In the genomic region with DNA sequence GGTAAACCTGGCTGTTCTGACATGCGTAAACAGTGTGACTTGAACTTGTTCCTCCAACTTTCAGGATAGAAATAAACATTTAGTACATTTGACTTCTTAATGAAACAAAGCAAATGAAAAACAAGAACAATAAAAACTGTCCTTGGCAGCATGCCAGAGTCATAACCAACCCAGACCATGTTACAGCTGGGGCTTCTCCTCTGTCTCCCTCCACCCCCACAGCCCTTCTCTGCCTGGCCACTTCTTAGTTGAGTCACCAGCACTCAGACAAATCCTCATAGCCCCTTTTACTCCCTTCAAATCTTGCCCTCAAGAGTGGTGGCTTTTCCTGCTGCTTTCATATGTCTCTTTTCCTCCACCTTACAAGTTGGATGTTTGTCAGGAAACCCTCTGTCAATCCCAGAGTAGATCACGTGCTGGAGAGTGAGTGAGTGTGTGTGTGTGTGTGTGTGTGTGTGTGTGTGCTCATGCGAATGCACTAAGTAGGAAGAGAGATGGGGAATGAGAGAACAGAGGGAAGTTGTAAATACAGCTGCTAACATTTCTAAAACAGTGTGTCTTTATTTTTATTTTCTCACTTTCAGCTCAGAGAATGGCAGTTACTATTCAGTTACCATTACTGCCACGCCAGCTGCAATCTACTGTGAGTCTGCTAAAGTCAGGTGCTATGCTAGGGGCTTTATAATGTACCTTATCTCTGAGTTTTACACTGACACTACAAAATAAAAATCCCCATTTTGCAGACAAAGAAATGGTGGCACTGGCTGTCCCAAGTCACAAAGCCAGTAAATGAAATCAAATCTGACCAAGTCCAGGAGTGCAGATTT, we compare ENCODE assay signal across 8 cellular contexts. TPM values are rescaled to one million over a fixed set of nuclear protein-coding genes. Genes with fewer than 3 reads are reported as not detected.
DNase-seq lines count a peak whose midpoint lies in the region; ATAC-seq and TF ChIP-seq lines count a peak whose summit lies in the region.

No MANE protein-coding gene starts in this region.

- peaks cover 43% of the 10 kb centered on the region for H3K4me1 Mint-ChIP-seq in activated T-cell treated with anti-CD3 and anti-CD28 coated beads, Interleukin-2, amount 50 U/mL, for 4 hours (ENCODE audit: low read depth)

- DNase-seq in Ammon's horn (ENCODE audit: low spot score): peak; percentile 83
- peak; percentile 43 for DNase-seq in NCI-H2196 treated with DMSO at 0.1 percent for 48 hours (lab: John Stamatoyannopoulos, UW; ENCODE audit: unreplicated experiment)
- no peak for DNase-seq in activated T-cell treated with anti-CD3 and anti-CD28 coated beads, Interleukin-2, amount 50 U/mL, for 4 hours
- DNase-seq in foreskin melanocyte: peak; percentile 77
- peak; percentile 90 for DNase-seq in prostate gland (ENCODE audit: low spot score)
- no peak for DNase-seq in GOT3 (lab: John Stamatoyannopoulos, UW)

- peaks cover 0 to 4% of the 10 kb centered on the region in 2 donors for H3K36me3 ChIP-seq in prostate gland

- 16% methylated on average over 4 of the region's 4 CpGs for WGBS in prostate gland

- no peak overlapping the region for H3K4me3 ChIP-seq in prostate gland

- peak overlapping the region; percentile 83 to 87 for H3K27ac ChIP-seq in prostate gland

- no peak for TF ChIP-seq POLR2A in prostate gland (IDR thresholded peaks at IDR 0.05)

- intact Hi-C loops in prostate gland (cut with DNase I): loop anchor here (5.0 kb wide), 1 partner anchor 109 kb away; a partner anchor contains a TSS

- ATAC-seq in GM18517 (IDR thresholded peaks at IDR 0.05; ENCODE audit: unreplicated experiment) (peak; percentile 38), HG03095 (IDR thresholded peaks at IDR 0.05; ENCODE audit: unreplicated experiment) (peak; percentile 48)
- ATAC-seq in activated T-cell treated with anti-CD3 and anti-CD28 coated beads, Interleukin-2, amount 50 U/mL, for 4 hours: peak; percentile 71 to 72

- no peak overlapping the region for H3K4me3 Mint-ChIP-seq in activated T-cell treated with anti-CD3 and anti-CD28 coated beads, Interleukin-2, amount 50 U/mL, for 4 hours

- peaks cover 12% of the 10 kb centered on the region for H3K36me3 Mint-ChIP-seq in activated T-cell treated with anti-CD3 and anti-CD28 coated beads, Interleukin-2, amount 50 U/mL, for 4 hours (ENCODE audit: insufficient read depth)

- peaks cover under 1% of the 10 kb centered on the region for H3K9me3 Mint-ChIP-seq in activated T-cell treated with anti-CD3 and anti-CD28 coated beads, Interleukin-2, amount 50 U/mL, for 4 hours

- no peaks in the 10 kb centered on the region for H3K9me3 ChIP-seq in prostate gland

- no peaks in the 10 kb centered on the region for H3K27me3 Mint-ChIP-seq in activated T-cell treated with anti-CD3 and anti-CD28 coated beads, Interleukin-2, amount 50 U/mL, for 4 hours (ENCODE audit: low read depth)

- H3K4me1 ChIP-seq in prostate gland (replicated peaks): peaks cover 53% of the 10 kb centered on the region

- no peaks in the 10 kb centered on the region for H3K27me3 ChIP-seq in prostate gland (replicated peaks; ENCODE audit: insufficient read depth)

- no peak for TF ChIP-seq CTCF in prostate gland (IDR thresholded peaks at IDR 0.05)

RNA-seq across cellular contexts. Expression of a gene that starts 15.0 kb away (rescaled TPM):
- total RNA-seq in activated T-cell treated with anti-CD3 and anti-CD28 coated beads, Interleukin-2, amount 50 U/mL, for 4 hours: 1 to 10 TPM; 3.5 to 5.3 (median 4.6) TPM
- total RNA-seq in prostate gland: 100 to 1,000 TPM; 169 to 392 TPM

RNA-seq across cellular contexts. Expression of a gene that starts 50.4 kb away (rescaled TPM):
- total RNA-seq in activated T-cell treated with anti-CD3 and anti-CD28 coated beads, Interleukin-2, amount 50 U/mL, for 4 hours: 10 to 100 TPM; 57.8 to 59.7 (median 59.3) TPM
- 10 to 100 TPM; 31.7 to 43.5 TPM for total RNA-seq in prostate gland

RNA-seq across cellular contexts. Expression of a gene that starts 52.9 kb away (rescaled TPM):
- total RNA-seq in activated T-cell treated with anti-CD3 and anti-CD28 coated beads, Interleukin-2, amount 50 U/mL, for 4 hours: not detected
- 10 to 100 TPM; 12.3 to 15.1 TPM for total RNA-seq in prostate gland

Comparison
In these comparisons a context has a peak if more than half of its experiments do, and no peak if none do; other contexts are left out.
1. DNase-seq: peak in Ammon's horn (single experiment), NCI-H2196 treated with DMSO at 0.1 percent for 48 hours (single experiment), foreskin melanocyte (single experiment) and prostate gland (single experiment); none in activated T-cell treated with anti-CD3 and anti-CD28 coated beads, Interleukin-2, amount 50 U/mL, for 4 hours (single experiment) and GOT3 (single experiment).
2. RNA of a gene that starts 15.0 kb away (total RNA-seq): 169 to 392 TPM in prostate gland; 3.5 to 5.3 TPM in activated T-cell treated with anti-CD3 and anti-CD28 coated beads, Interleukin-2, amount 50 U/mL, for 4 hours; every median in the first group is over 10 times any median in the second.
3. RNA of a gene that starts 52.9 kb away (total RNA-seq): 12.3 to 15.1 TPM in prostate gland; not detected in activated T-cell treated with anti-CD3 and anti-CD28 coated beads, Interleukin-2, amount 50 U/mL, for 4 hours; every median in the first group is over 10 times any median in the second.
4. Peak in every context shown above with its lines, with median percentiles within 50 percentile points of each other: ATAC-seq.